11 cellular contexts compared by ENCODE assay signal in the genomic region with DNA sequence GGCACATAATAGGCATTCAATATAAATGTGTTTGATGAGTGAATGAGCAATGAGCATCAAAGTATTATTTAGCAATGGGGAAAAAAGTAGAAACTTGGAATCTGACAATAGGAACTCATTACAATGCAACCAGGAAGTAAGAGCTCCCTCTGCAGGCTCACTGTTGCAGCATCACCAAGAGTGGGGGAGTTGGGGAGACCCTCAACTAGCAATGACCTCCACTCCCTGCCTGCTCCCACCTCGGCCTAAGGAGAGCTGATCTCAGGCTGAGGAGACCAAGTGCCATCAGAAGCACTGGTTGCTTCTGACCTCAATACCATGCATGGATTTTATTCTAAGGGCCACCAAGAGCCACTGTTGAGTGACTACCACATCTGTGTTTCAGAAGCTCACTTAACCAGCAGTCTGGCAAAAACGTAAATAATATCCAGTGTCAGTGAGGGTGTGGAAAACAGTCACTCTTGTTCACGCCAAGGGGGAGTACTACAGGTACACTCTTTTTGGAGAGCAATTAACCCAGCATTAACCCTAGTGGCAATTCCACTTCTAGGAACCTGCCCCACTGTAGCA. TPM values are rescaled to one million over a fixed set of nuclear protein-coding genes. Genes with fewer than 3 reads are reported as not detected.
A peak's percentile ranks its signal among the peaks of the same experiment; 100 is the strongest.
DNase-seq lines count a peak whose midpoint lies in the region; ATAC-seq and TF ChIP-seq lines count a peak whose summit lies in the region.
"Had no signal": no experiment of that assay in that cellular context is flagged by ENCODE, and none has a peak within 500 bp of the region (broad histone marks: within the 10 kb centered on the region; RNA-seq: fewer than 3 reads in every experiment).

No MANE protein-coding gene starts in this region.

- H3K9me3 ChIP-seq in heart left ventricle = no peaks in the 10 kb centered on the region
- no peaks in the 10 kb centered on the region for H3K9me3 ChIP-seq in transverse colon

- H3K36me3 ChIP-seq in heart left ventricle (peaks cover 0 to 22% (median 9%) of the 10 kb centered on the region in 9 donors), transverse colon (peaks cover 0 to 2% (median 0%) of the 10 kb centered on the region in 4 donors)

- H3K27ac ChIP-seq in heart left ventricle (peak overlapping the region in 8 of 12 donors; percentile 18 to 90 (median 83)), transverse colon (no peak overlapping the region)

- DNase-seq in heart left ventricle (no peak), left cardiac atrium (no peak), OCI-M1 (lab: John Stamatoyannopoulos, UW) (peak; percentile 32), fibroblast of mammary gland (ENCODE audit: low read depth) (no peak), transverse colon (no peak)
- DNase-seq in stimulated activated CD4-positive, alpha-beta T cell treated with anti-CD3 and anti-CD28 coated beads, Interleukin-2, amount 100 ng/mL, for 24 hours = no peak
- DNase-seq: activated CD4-positive, alpha-beta T cell treated with anti-CD3 and anti-CD28 coated beads, Interleukin-2, amount 50 U/mL, for 1 hour; NCI-H187 treated with DMSO at 0.1 percent for 48 hours; stimulated activated CD8-positive, alpha-beta memory T cell treated with anti-CD3 and anti-CD28 coated beads, Interleukin-4, amount 100 ng/mL, for 48 hours had no signal

- H3K4me3 ChIP-seq in heart left ventricle = no peak overlapping the region
- no peak overlapping the region for H3K4me3 ChIP-seq in fibroblast of mammary gland (ENCODE audit: control insufficient read depth, low read depth, low read length)
- H3K4me3 ChIP-seq in transverse colon = no peak overlapping the region

- TF ChIP-seq CTCF in heart left ventricle (IDR thresholded peaks at IDR 0.05) (peak in 8 of 12 donors; percentile 8 to 44 (median 27)), fibroblast of mammary gland (conservative IDR thresholded peaks at IDR 0.05; ENCODE audit: control insufficient read depth, insufficient read depth, low read depth, low read length) (peak; percentile 63), transverse colon (IDR thresholded peaks at IDR 0.05) (peak; percentile 28 to 36 (median 31))

- peaks cover 9 to 99% (median 76%) of the 10 kb centered on the region in 12 donors for H3K4me1 ChIP-seq in heart left ventricle
- H3K4me1 ChIP-seq in transverse colon = peaks cover 48 to 79% (median 54%) of the 10 kb centered on the region in 4 donors

- no peak for TF ChIP-seq POLR2A in heart left ventricle (IDR thresholded peaks at IDR 0.05)
- TF ChIP-seq POLR2A in transverse colon (IDR thresholded peaks at IDR 0.05) = no peak

- 64 to 74% (median 69%) methylated on average over 3 of the region's 3 CpGs for WGBS in heart left ventricle, 4 donors
- WGBS in transverse colon (ENCODE audit: low coverage in 1 of 2), 2 donors = 73 to 80% methylated on average over 1 to 3 of the region's 3 CpGs

- in situ Hi-C loops in transverse colon (cut with MboI; ENCODE audit: low pct_ligation_motif_present in 1 of 4, low pct_unique_long_range_greater_than_20kb in 1 of 4, low sequenced_read_pairs in 3 of 4) = no loop called here

- no peak for TF ChIP-seq EP300 in transverse colon (IDR thresholded peaks at IDR 0.05; ENCODE audit: low read depth)

- ATAC-seq in heart left ventricle = no peak
- ATAC-seq in left cardiac atrium = no peak
- ATAC-seq in HG02840 (IDR thresholded peaks at IDR 0.05; ENCODE audit: low FRiP score, unreplicated experiment) = no peak
- ATAC-seq in HG02870 (IDR thresholded peaks at IDR 0.05; ENCODE audit: unreplicated experiment) = no peak

- intact Hi-C loops in heart left ventricle (cut with DNase I) = no loop called here
- intact Hi-C loops in left cardiac atrium (cut with DNase I) = no loop called here
- intact Hi-C loops in transverse colon (cut with DNase I; ENCODE audit: low total_unique reads) = no loop called here

- no peaks in the 10 kb centered on the region for H3K27me3 ChIP-seq in heart left ventricle
- no peaks in the 10 kb centered on the region for H3K27me3 ChIP-seq in transverse colon

RNA-seq across cellular contexts. Expression of a gene that starts 8.0 kb away (rescaled TPM):
- total RNA-seq in heart left ventricle = 100 to 1,000 TPM; 379 to 596 (median 548) TPM
- 100 to 1,000 TPM; 421 to 430 TPM for polyA plus RNA-seq in heart left ventricle
- total RNA-seq in left cardiac atrium = 100 to 1,000 TPM; 275 to 362 TPM
- total RNA-seq in transverse colon = 100 to 1,000 TPM; 106 to 210 (median 180) TPM

RNA-seq across cellular contexts. Expression of a gene that starts 28.3 kb away (rescaled TPM):
- total RNA-seq in heart left ventricle (10 to 100 TPM; 30.9 to 68.6 (median 37.1) TPM), left cardiac atrium (10 to 100 TPM; 27.9 to 28.2 TPM), transverse colon (10 to 100 TPM; 36.5 to 91.7 (median 45.6) TPM)
- 10 to 100 TPM; 15.8 to 35.8 TPM for polyA plus RNA-seq in heart left ventricle

Comparison
In these comparisons a context has a peak if more than half of its experiments do, and no peak if none do; other contexts are left out.
1. H3K27ac ChIP-seq: peak in heart left ventricle (8 of 12); none in transverse colon (0 of 4).
2. Peak in every context shown above with its lines, with median percentiles within 50 percentile points of each other: CTCF ChIP-seq.